In the genomic region with DNA sequence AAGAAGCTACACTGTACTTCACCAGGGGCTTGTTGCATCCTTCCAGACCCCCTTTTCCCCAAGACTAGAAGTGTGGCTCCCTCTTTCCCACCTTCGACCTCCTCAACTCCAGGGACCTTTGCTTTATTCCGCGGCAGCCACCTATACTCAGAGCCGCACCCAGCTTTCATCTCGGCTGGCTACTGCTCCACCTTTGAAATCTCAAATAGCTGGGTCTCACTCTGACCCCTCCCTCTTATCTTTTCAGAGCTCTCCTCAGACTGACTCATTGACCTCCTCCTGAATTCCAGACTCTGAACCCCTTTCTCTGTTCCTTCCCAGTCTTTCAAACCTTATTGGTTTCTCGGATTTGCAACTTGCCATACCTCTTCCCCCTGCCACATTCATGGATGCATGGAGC, we compare ENCODE assay signal across 17 cellular contexts.
A peak's percentile ranks its signal among the peaks of the same experiment; 100 is the strongest.
DNase-seq lines count a peak whose midpoint lies in the region; ATAC-seq, FAIRE-seq and TF ChIP-seq lines count a peak whose summit lies in the region.
"Had no signal": no experiment of that assay in that cellular context is flagged by ENCODE, and none has a peak within 500 bp of the region (broad histone marks: within the 10 kb centered on the region; RNA-seq: fewer than 3 reads in every experiment).

No MANE protein-coding gene starts in this region.

- H3K27ac ChIP-seq in A549 (peak overlapping the region; percentile 91 to 98), PC-9 (peak overlapping the region; percentile 78), endodermal cell (ENCODE audit: low read depth, low read length) (no peak overlapping the region)
- H3K27ac ChIP-seq: HL-60, SJSA1 had no signal

- H3K4me2 ChIP-seq in A549 (peak overlapping the region; percentile 87), PC-9 (peak overlapping the region; percentile 73)
- H3K4me2 ChIP-seq: GM23338 had no signal

- no peaks in the 10 kb centered on the region for H3K79me2 ChIP-seq in PC-9 (ENCODE audit: low read depth)

- H3K9me3 Mint-ChIP-seq in endodermal cell (no peaks in the 10 kb centered on the region), osteocyte (ENCODE audit: unreplicated experiment) (no peaks in the 10 kb centered on the region)
- no peaks in the 10 kb centered on the region for H3K9me3 Mint-ChIP-seq in natural killer cell treated with Interleukin-12 subunit alpha and Interleukin-12 subunit beta and Interleukin-15 and Interleukin-18, amount 100 ng/mL, for 72 hours
- H3K9me3 Mint-ChIP-seq: GM23338 had no signal

- CTCF ChIA-PET in A549 (lab: Yijun Ruan, JAX) (interaction anchor here (1.4 kb wide), 1 partner anchor 18 kb away, joined by 4 read pairs; no protein-coding TSS in a partner anchor), PC-9 (lab: Charles Lee) (interaction anchor here (0.6 kb wide), 1 partner anchor 80 kb away, joined by 4 read pairs; no protein-coding TSS in a partner anchor)

- 54% methylated on average over 6 of the region's 6 CpGs for WGBS in A549 (ENCODE audit: missing lambda C conversion rate)
- 82 to 92% methylated on average over 6 of the region's 6 CpGs for WGBS in endodermal cell (ENCODE audit: insufficient coverage in 1 of 2, insufficient read length in 1 of 2), 2 experiments

- H3K36me3 Mint-ChIP-seq in endodermal cell (ENCODE audit: low read depth) (no peaks in the 10 kb centered on the region), osteocyte (ENCODE audit: unreplicated experiment) (no peaks in the 10 kb centered on the region)
- H3K36me3 Mint-ChIP-seq in natural killer cell treated with Interleukin-12 subunit alpha and Interleukin-12 subunit beta and Interleukin-15 and Interleukin-18, amount 100 ng/mL, for 72 hours = no peaks in the 10 kb centered on the region

- no peaks in the 10 kb centered on the region for H3K9me2 ChIP-seq in PC-9 (ENCODE audit: insufficient read depth)

- no TSS peak for BruUV-seq in PC-9 (replicated peaks; lab: Mats Ljungman, UMichigan)

- no peak overlapping the region for H3K4me3 ChIP-seq in A549
- no peak overlapping the region for H3K4me3 ChIP-seq in PC-9
- no peak overlapping the region for H3K4me3 ChIP-seq in endodermal cell (ENCODE audit: low read length)
- H3K4me3 ChIP-seq: GM23338, SJSA1 had no signal

- H3K27me3 Mint-ChIP-seq in endodermal cell (ENCODE audit: insufficient read depth) (peaks cover 25% of the 10 kb centered on the region), osteocyte (ENCODE audit: unreplicated experiment) (no peaks in the 10 kb centered on the region)
- no peaks in the 10 kb centered on the region for H3K27me3 Mint-ChIP-seq in natural killer cell treated with Interleukin-12 subunit alpha and Interleukin-12 subunit beta and Interleukin-15 and Interleukin-18, amount 100 ng/mL, for 72 hours

- H3K27me3 ChIP-seq in PC-9 (ENCODE audit: insufficient read depth, low read depth) (no peaks in the 10 kb centered on the region), endodermal cell (ENCODE audit: control insufficient read depth, insufficient read depth, low read length, poor library complexity, severe bottlenecking) (peaks cover 17% of the 10 kb centered on the region)
- H3K27me3 ChIP-seq: SJSA1 had no signal

- no peaks in the 10 kb centered on the region for H4K20me1 ChIP-seq in PC-9 (ENCODE audit: insufficient read depth)

- H3K36me3 ChIP-seq in PC-9 (ENCODE audit: low read depth) = no peaks in the 10 kb centered on the region
- H3K36me3 ChIP-seq in endodermal cell (ENCODE audit: control insufficient read depth, insufficient read depth, low read length) = no peaks in the 10 kb centered on the region
- H3K36me3 ChIP-seq: SJSA1 had no signal

- no peak for TF ChIP-seq RAD21 in A549 (conservative IDR thresholded peaks at IDR 0.05 in 1 of 2, IDR thresholded peaks at IDR 0.05 in 1 of 2)

- H3K4me1 ChIP-seq in A549 (peaks cover 65% of the 10 kb centered on the region), PC-9 (replicated peaks; ENCODE audit: insufficient read depth) (peaks cover 67% of the 10 kb centered on the region), endodermal cell (ENCODE audit: control insufficient read depth, insufficient read depth, low read length) (peaks cover 3% of the 10 kb centered on the region)

- H3K9me3 ChIP-seq in A549 (no peaks in the 10 kb centered on the region), PC-9 (ENCODE audit: insufficient read depth, low read depth) (no peaks in the 10 kb centered on the region), endodermal cell (ENCODE audit: control insufficient read depth, low read length) (peaks cover 3% of the 10 kb centered on the region)
- H3K9me3 ChIP-seq: SJSA1 had no signal

- ATAC-seq in A549 (no peak), GM18505 (IDR thresholded peaks at IDR 0.05; ENCODE audit: unreplicated experiment) (no peak), esophagus mucosa (no peak)
- ATAC-seq in natural killer cell treated with Interleukin-12 subunit alpha and Interleukin-12 subunit beta and Interleukin-15 and Interleukin-18, amount 100 ng/mL, for 72 hours = no peak
- ATAC-seq: GM23338 had no signal

- no peak for FAIRE-seq in A549 (lab: Jason Lieb, UNC)
- FAIRE-seq: GM12892 had no signal

- TF ChIP-seq EP300 in A549 (IDR thresholded peaks at IDR 0.05) = no peak

- H3K4me1 Mint-ChIP-seq in endodermal cell (peaks cover 19% of the 10 kb centered on the region), osteocyte (ENCODE audit: unreplicated experiment) (peaks cover 19% of the 10 kb centered on the region)
- H3K4me1 Mint-ChIP-seq in natural killer cell treated with Interleukin-12 subunit alpha and Interleukin-12 subunit beta and Interleukin-15 and Interleukin-18, amount 100 ng/mL, for 72 hours (ENCODE audit: low read depth in 2 of 2) = peaks cover 20 to 25% of the 10 kb centered on the region in 2 donors
- H3K4me1 Mint-ChIP-seq: GM23338 had no signal

- intact Hi-C loops in PC-9 (cut with micrococcal nuclease; ENCODE audit: unreplicated experiment) = loop anchor here (1.0 kb wide), 1 partner anchor 113 kb away; no protein-coding TSS in a partner anchor

- no peak overlapping the region for H2AFZ ChIP-seq in PC-9
- H2AFZ ChIP-seq: GM23338 had no signal

- peaks cover 42% of the 10 kb centered on the region for H3F3A ChIP-seq in PC-9 (ENCODE audit: insufficient read depth, low read depth)

- no peak overlapping the region for H3K9ac ChIP-seq in endodermal cell (ENCODE audit: extremely low read depth, low read length, poor library complexity, severe bottlenecking)

- POLR2A ChIA-PET in A549 (lab: Yijun Ruan, JAX) (interaction anchor here (0.8 to 1.9 kb wide), 4 partner anchors 18 to 145 kb away, joined by 3 to 5 read pairs (median 5); partner anchors contain the start of gene JUN), PC-9 (lab: Charles Lee; ENCODE audit: unreplicated experiment) (interaction anchor here (0.5 to 1.6 kb wide), 3 partner anchors 45 to 145 kb away, joined by 3 to 14 read pairs (median 11); partner anchors contain the start of gene JUN)

- TF ChIP-seq CTCF in A549 (IDR thresholded peaks at IDR 0.05) (no peak), PC-9 (conservative IDR thresholded peaks at IDR 0.05) (no peak), endodermal cell (conservative IDR thresholded peaks at IDR 0.05) (no peak), osteocyte (IDR thresholded peaks at IDR 0.05) (no peak)

- DNase-seq in A549 (ENCODE audit: low read depth in 1 of 2, low spot score in 1 of 2) = peak in 1 of 2 experiments; percentile 19
- peak; percentile 40 to 54 for DNase-seq in PC-9
- peak; percentile 15 for DNase-seq in endodermal cell
- peak; percentile 27 for DNase-seq in osteocyte (ENCODE audit: extremely low spot score, unreplicated experiment)
- no peak for DNase-seq in natural killer cell treated with Interleukin-12 subunit alpha and Interleukin-12 subunit beta and Interleukin-15 and Interleukin-18, amount 100 ng/mL, for 72 hours (ENCODE audit: low spot score)
- no peak for DNase-seq in T-helper 9 cell
- DNase-seq: AML-193, DMS79, NCI-H1105, NCI-H187, NCI-H446 treated with DMSO at 0.1 percent for 48 hours had no signal

- TF ChIP-seq POLR2A in A549 (IDR thresholded peaks at IDR 0.05; ENCODE audit: low read length) (no peak), GM18505 (IDR thresholded peaks at IDR 0.05; ENCODE audit: borderline replicate concordance, extremely low read depth, insufficient read depth, insufficient read length) (no peak)

- no peak overlapping the region for H3K4me3 Mint-ChIP-seq in endodermal cell
- H3K4me3 Mint-ChIP-seq in osteocyte (ENCODE audit: unreplicated experiment) = no peak overlapping the region
- no peak overlapping the region for H3K4me3 Mint-ChIP-seq in natural killer cell treated with Interleukin-12 subunit alpha and Interleukin-12 subunit beta and Interleukin-15 and Interleukin-18, amount 100 ng/mL, for 72 hours
- H3K4me3 Mint-ChIP-seq: GM23338 had no signal

- no peak overlapping the region for H3K27ac Mint-ChIP-seq in endodermal cell
- no peak overlapping the region for H3K27ac Mint-ChIP-seq in osteocyte (ENCODE audit: unreplicated experiment)
- H3K27ac Mint-ChIP-seq in natural killer cell treated with Interleukin-12 subunit alpha and Interleukin-12 subunit beta and Interleukin-15 and Interleukin-18, amount 100 ng/mL, for 72 hours = no peak overlapping the region
- H3K27ac Mint-ChIP-seq: GM23338 had no signal

TF ChIP-seq in A549, 52 proteins besides CTCF, POLR2A, EP300 and RAD21 (continues in another document):
- TF ChIP-seq PHF8 (IDR thresholded peaks at IDR 0.05; ENCODE audit: borderline replicate concordance, low read depth) (no peak), JUNB (IDR thresholded peaks at IDR 0.05) (no peak), CEBPB (IDR thresholded peaks at IDR 0.05) (no peak), RCOR1 (IDR thresholded peaks at IDR 0.05; ENCODE audit: low read depth, low read length) (no peak), HEYL (CRISPR knock-in tag; IDR thresholded peaks at IDR 0.05) (no peak), MAFK (IDR thresholded peaks at IDR 0.05; ENCODE audit: partially characterized antibody) (no peak), BHLHE40 (IDR thresholded peaks at IDR 0.05; ENCODE audit: low read depth, low read length) (no peak), HDAC2 (IDR thresholded peaks at IDR 0.05) (no peak), RARB (CRISPR knock-in tag; IDR thresholded peaks at IDR 0.05) (no peak), CHD2 (IDR thresholded peaks at IDR 0.05; ENCODE audit: low read length, partially characterized antibody) (no peak)
- TF ChIP-seq, protein P1, sequence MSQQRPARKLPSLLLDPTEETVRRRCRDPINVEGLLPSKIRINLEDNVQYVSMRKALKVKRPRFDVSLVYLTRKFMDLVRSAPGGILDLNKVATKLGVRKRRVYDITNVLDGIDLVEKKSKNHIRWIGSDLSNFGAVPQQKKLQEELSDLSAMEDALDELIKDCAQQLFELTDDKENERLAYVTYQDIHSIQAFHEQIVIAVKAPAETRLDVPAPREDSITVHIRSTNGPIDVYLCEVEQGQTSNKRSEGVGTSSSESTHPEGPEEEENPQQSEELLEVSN (IDR thresholded peaks at IDR 0.05; ENCODE audit: borderline replicate concordance, low read depth) = no peak

Comparison
In these comparisons a context has a peak if more than half of its experiments do, and no peak if none do; other contexts are left out.
1. DNase-seq: peak in PC-9 (2 of 2), endodermal cell (single experiment) and osteocyte (single experiment); none in natural killer cell treated with Interleukin-12 subunit alpha and Interleukin-12 subunit beta and Interleukin-15 and Interleukin-18, amount 100 ng/mL, for 72 hours (single experiment) and T-helper 9 cell (single experiment).